ENCODE assay signal across 17 cellular contexts in genomic region chr19:38687837-38688378, GRCh38. TPM values are rescaled to one million over a fixed set of nuclear protein-coding genes. Genes with fewer than 3 reads are reported as not detected.
DNase-seq lines count a peak whose midpoint lies in the region; ATAC-seq, FAIRE-seq and TF ChIP-seq lines count a peak whose summit lies in the region.
"Had no signal": no experiment of that assay in that cellular context is flagged by ENCODE, and none has a peak within 500 bp of the region (broad histone marks: within the 10 kb centered on the region; RNA-seq: fewer than 3 reads in every experiment).

No MANE protein-coding gene starts in this region.

- BruUV-seq in IMR-90 (replicated peaks; lab: Mats Ljungman, UMichigan) (no TSS peak), K562 (replicated peaks; lab: Mats Ljungman, UMichigan) (no TSS peak), OCI-LY7 (replicated peaks; lab: Mats Ljungman, UMichigan) (no TSS peak)

- H3K4me2 ChIP-seq in IMR-90 (ENCODE audit: low read depth, low read length) = no peak overlapping the region
- H3K4me2 ChIP-seq in K562 (ENCODE audit: insufficient read depth, low read length) = no peak overlapping the region; the same call in 1 of the 2 replicates
- no peak overlapping the region for H3K4me2 ChIP-seq in mesenchymal stem cell (ENCODE audit: low read length, poor library complexity, severe bottlenecking)
- H3K4me2 ChIP-seq in OCI-LY7 (ENCODE audit: low read length) = no peak overlapping the region

- H3K79me2 ChIP-seq in K562 (ENCODE audit: control insufficient read depth, insufficient read depth, low read length) = peaks cover 98% of the 10 kb centered on the region
- H3K79me2 ChIP-seq in OCI-LY7 (ENCODE audit: insufficient read depth, low read depth, low read length) = peaks cover 22% of the 10 kb centered on the region; the same call in 1 of the 2 replicates

- H2AK5ac ChIP-seq in IMR-90 (ENCODE audit: low read depth, low read length) (peak overlapping the region; percentile 20; the same call in 1 of the 2 replicates), mesenchymal stem cell (ENCODE audit: low read length, severe bottlenecking) (no peak overlapping the region)

- DNase-seq in IMR-90 (no peak), K562 (ENCODE audit: extremely low read depth in 1 of 4, low spot score in 3 of 4) (no peak), mesenchymal stem cell (no peak), thyroid gland (no peak), COR-L47 (lab: John Stamatoyannopoulos, UW) (no peak), RCC 7860 (ENCODE audit: low spot score) (no peak), OCI-LY7 (ENCODE audit: low spot score) (no peak)
- DNase-seq: activated T-cell treated with anti-CD3 and anti-CD28 coated beads, Interleukin-2, amount 50 U/mL, for 1 hour; anterior cingulate cortex; DMS 273 treated with DMSO at 0.1 percent for 48 hours; effector CD8-positive, alpha-beta T cell; NCI-H2081; NCI-H82; stimulated activated naive B cell treated with anti-CD40 and anti-IgM and Interleukin-4, amounts not matched to agents 10 μg/mL and 1 μg/mL and 100 μg/mL, for 72 hours had no signal

- H3K9me2 ChIP-seq in OCI-LY7 (ENCODE audit: insufficient read depth, low read length) = no peaks in the 10 kb centered on the region

- H3K18ac ChIP-seq in IMR-90 (ENCODE audit: low read depth, low read length) (no peak overlapping the region), mesenchymal stem cell (ENCODE audit: low read depth in 1 of 2, low read length in 2 of 2) (no peak overlapping the region)

- no peak overlapping the region for H2BK120ac ChIP-seq in IMR-90 (ENCODE audit: low read depth, low read length)
- H2BK120ac ChIP-seq in mesenchymal stem cell (ENCODE audit: low read depth, low read length) = no peak overlapping the region

- H2BK15ac ChIP-seq in IMR-90 (ENCODE audit: low read depth, low read length) (no peak overlapping the region), mesenchymal stem cell (ENCODE audit: low read depth, poor library complexity, severe bottlenecking) (no peak overlapping the region)

- no peak for TF ChIP-seq CTCF in IMR-90 (conservative IDR thresholded peaks at IDR 0.05; ENCODE audit: low read depth, low read length)
- no peak for TF ChIP-seq CTCF in K562 (IDR thresholded peaks at IDR 0.05 in 2 of 3, conservative IDR thresholded peaks at IDR 0.05 in 1 of 3; ENCODE audit: insufficient read depth in 2 of 3, low read depth in 1 of 3, low read length in 3 of 3)
- no peak for TF ChIP-seq CTCF in thyroid gland (IDR thresholded peaks at IDR 0.05)
- no peak for TF ChIP-seq CTCF in OCI-LY7 (conservative IDR thresholded peaks at IDR 0.05; ENCODE audit: low read length)

- TF ChIP-seq RAD21 in IMR-90 (IDR thresholded peaks at IDR 0.05; ENCODE audit: low read length) (no peak), K562 (CRISPR knock-in tag; conservative IDR thresholded peaks at IDR 0.05 in 1 of 2, IDR thresholded peaks at IDR 0.05 in 1 of 2) (no peak)

- H4K8ac ChIP-seq in IMR-90 (ENCODE audit: low read depth in 2 of 2, low read length in 2 of 2) = no peak overlapping the region
- no peak overlapping the region for H4K8ac ChIP-seq in mesenchymal stem cell (ENCODE audit: low read length)

- intact Hi-C loops in IMR-90 (cut with micrococcal nuclease) (loop anchor here (5.0 kb wide), 1 partner anchor 36 kb away; no protein-coding TSS in a partner anchor), K562 (cut with micrococcal nuclease) (loop anchor here (5.0 kb wide), 1 partner anchor 36 kb away; no protein-coding TSS in a partner anchor), thyroid gland (cut with DNase I) (loop anchor here (5.0 kb wide), 1 partner anchor 36 kb away; no protein-coding TSS in a partner anchor), OCI-LY7 (cut with micrococcal nuclease; ENCODE audit: unreplicated experiment) (no loop called here)

- POLR2A ChIA-PET in IMR-90 (lab: Charles Lee; ENCODE audit: unreplicated experiment) (no interaction called here), K562 (lab: Yijun Ruan, JAX) (no interaction called here), OCI-LY7 (lab: Charles Lee) (no interaction called here)

- H3K56ac ChIP-seq in IMR-90 (ENCODE audit: extremely low read depth, insufficient read depth, low read length) = no peak overlapping the region

- no peak overlapping the region for H4K5ac ChIP-seq in IMR-90 (ENCODE audit: low read depth, low read length)

- H3K27me3 ChIP-seq in IMR-90 (ENCODE audit: control insufficient read depth, insufficient read depth, low read length) (no peaks in the 10 kb centered on the region), K562 (ENCODE audit: control insufficient read depth in 2 of 2, insufficient read depth in 2 of 2, low read length in 2 of 2) (no peaks in the 10 kb centered on the region), mesenchymal stem cell (ENCODE audit: control insufficient read depth in 1 of 2, insufficient read depth in 1 of 2, low read length in 2 of 2) (no peaks in the 10 kb centered on the region), thyroid gland (no peaks in the 10 kb centered on the region)

- ATAC-seq in IMR-90 (ENCODE audit: low read depth) (no peak), K562 (no peak)

- H3K4me1 ChIP-seq in IMR-90 (ENCODE audit: control insufficient read depth, insufficient read depth, low read length) (peaks cover 45% of the 10 kb centered on the region), K562 (replicated peaks in 1 of 2; ENCODE audit: control insufficient read depth in 2 of 2, insufficient read depth in 2 of 2, low read length in 2 of 2) (peaks cover 68 to 69% of the 10 kb centered on the region in 2 experiments), mesenchymal stem cell (ENCODE audit: control insufficient read depth, insufficient read depth, low read depth, low read length) (peaks cover 51% of the 10 kb centered on the region), thyroid gland (peaks cover 59 to 77% of the 10 kb centered on the region in 2 donors), OCI-LY7 (ENCODE audit: insufficient read depth, low read length, poor library complexity, severe bottlenecking) (peaks cover 15% of the 10 kb centered on the region)

- H2BK5ac ChIP-seq in IMR-90 (ENCODE audit: low read depth, low read length, poor library complexity, severe bottlenecking) (peak overlapping the region; percentile 10), mesenchymal stem cell (ENCODE audit: low read depth, low read length, poor library complexity, severe bottlenecking) (no peak overlapping the region)

- WGBS in IMR-90 (ENCODE audit: extremely low coverage in 2 of 2, insufficient read length in 1 of 2), 2 experiments = no CpG with 5 or more reads among the region's 7 CpGs
- 72% methylated on average over 7 of the region's 7 CpGs for WGBS in K562 (ENCODE audit: insufficient coverage, low coverage, missing lambda C conversion rate)
- WGBS in mesenchymal stem cell = 100% methylated on average over 5 of the region's 7 CpGs
- 93 to 95% methylated on average over 7 of the region's 7 CpGs for WGBS in thyroid gland, 2 donors

- H2BK12ac ChIP-seq in mesenchymal stem cell (ENCODE audit: low read length in 2 of 2) = no peak overlapping the region

- H3K4me3 ChIP-seq in IMR-90 (ENCODE audit: insufficient read depth, low read depth, low read length) = no peak overlapping the region
- no peak overlapping the region for H3K4me3 ChIP-seq in K562
- no peak overlapping the region for H3K4me3 ChIP-seq in mesenchymal stem cell (ENCODE audit: insufficient read depth in 1 of 2, low read depth in 1 of 2, low read length in 2 of 2)
- no peak overlapping the region for H3K4me3 ChIP-seq in thyroid gland (replicated peaks in 1 of 3)
- H3K4me3 ChIP-seq in OCI-LY7 (ENCODE audit: low read depth, low read length, poor library complexity, severe bottlenecking) = no peak overlapping the region
- H3K4me3 ChIP-seq: prostate gland, SK-N-MC had no signal

- in situ Hi-C loops in IMR-90 (cut with MboI; ENCODE audit: low sequenced_read_pairs) (no loop called here), K562 (cut with MboI) (no loop called here)

- TF ChIP-seq EP300 in K562 (IDR thresholded peaks at IDR 0.05; ENCODE audit: low read length) = no peak

- peaks cover 30% of the 10 kb centered on the region for H4K20me1 ChIP-seq in IMR-90 (ENCODE audit: insufficient read depth, low read length)
- H4K20me1 ChIP-seq in K562 (replicated peaks; ENCODE audit: control insufficient read depth, insufficient read depth, low read length) = peaks cover 21% of the 10 kb centered on the region
- H4K20me1 ChIP-seq in OCI-LY7 (ENCODE audit: insufficient read depth, low read length) = 0 out of 2 replicates have a peak, but pooled peaks cover 5% of the 10 kb centered on the region

- peaks cover 7% of the 10 kb centered on the region for H3K36me3 ChIP-seq in IMR-90 (ENCODE audit: control insufficient read depth, insufficient read depth, low read length)
- peaks cover 58% of the 10 kb centered on the region for H3K36me3 ChIP-seq in K562 (ENCODE audit: control insufficient read depth, insufficient read depth, low read length)
- H3K36me3 ChIP-seq in mesenchymal stem cell (ENCODE audit: control insufficient read depth in 1 of 2, insufficient read depth in 2 of 2, low read depth in 1 of 2, low read length in 2 of 2) = peaks cover 10% of the 10 kb centered on the region in 2 experiments
- H3K36me3 ChIP-seq in thyroid gland = no peaks in the 10 kb centered on the region
- no peaks in the 10 kb centered on the region; the same call in 1 of the 2 replicates for H3K36me3 ChIP-seq in OCI-LY7 (ENCODE audit: insufficient read depth, low read length)
- H3K36me3 ChIP-seq: prostate gland had no signal

- peaks cover 29% of the 10 kb centered on the region for H3K9me1 ChIP-seq in IMR-90 (ENCODE audit: insufficient read depth, low read length)
- no peaks in the 10 kb centered on the region for H3K9me1 ChIP-seq in K562 (ENCODE audit: control insufficient read depth, insufficient read depth, low read length)

- H3K9ac ChIP-seq in IMR-90 (ENCODE audit: low read depth, low read length) = no peak overlapping the region
- no peak overlapping the region for H3K9ac ChIP-seq in K562 (ENCODE audit: insufficient read depth in 1 of 2, low read depth in 2 of 2, low read length in 2 of 2)
- no peak overlapping the region for H3K9ac ChIP-seq in mesenchymal stem cell (ENCODE audit: low read length)

- H3K23ac ChIP-seq in IMR-90 (ENCODE audit: low read depth, low read length) = peak overlapping the region; percentile 48; the same call in 1 of the 2 replicates
- H3K23ac ChIP-seq in mesenchymal stem cell (ENCODE audit: low read length in 2 of 2) = no peak overlapping the region

- peak overlapping the region; percentile 20; the same call in 1 of the 2 replicates for H3K4ac ChIP-seq in IMR-90 (ENCODE audit: low read depth, low read length)
- H3K4ac ChIP-seq in mesenchymal stem cell (ENCODE audit: low read depth in 1 of 2, low read length in 2 of 2) = no peak overlapping the region

- no peak for FAIRE-seq in K562 (lab: Jason Lieb, UNC)
- FAIRE-seq in RCC 7860 (lab: Jason Lieb, UNC) = no peak

- no peaks in the 10 kb centered on the region for H3K9me3 ChIP-seq in IMR-90 (ENCODE audit: control insufficient read depth, insufficient read depth, low read length)
- peaks cover under 1% of the 10 kb centered on the region; the same call in 1 of the 2 replicates for H3K9me3 ChIP-seq in K562 (replicated peaks; ENCODE audit: control insufficient read depth, insufficient read depth, low read depth, low read length)
- no peaks in the 10 kb centered on the region for H3K9me3 ChIP-seq in mesenchymal stem cell (ENCODE audit: control insufficient read depth, low read length)
- H3K9me3 ChIP-seq in thyroid gland = no peaks in the 10 kb centered on the region
- H3K9me3 ChIP-seq in OCI-LY7 (ENCODE audit: low read length) = no peaks in the 10 kb centered on the region
- H3K9me3 ChIP-seq: prostate gland had no signal

- H4K91ac ChIP-seq in IMR-90 (ENCODE audit: insufficient read depth, low read depth, low read length) (no peak overlapping the region), mesenchymal stem cell (ENCODE audit: low read length) (no peak overlapping the region)

- H3K79me1 ChIP-seq in IMR-90 (ENCODE audit: low read depth in 1 of 2, low read length in 2 of 2) = peaks cover 3 to 86% of the 10 kb centered on the region in 2 experiments
- no peaks in the 10 kb centered on the region for H3K79me1 ChIP-seq in mesenchymal stem cell (replicated peaks; ENCODE audit: low read length, poor library complexity, severe bottlenecking)

- H2BK20ac ChIP-seq in IMR-90 (ENCODE audit: low read depth, low read length) = no peak overlapping the region

- CTCF ChIA-PET in IMR-90 (lab: Yijun Ruan, JAX) = interaction anchor here (1.0 kb wide), 1 partner anchor 82 kb away, joined by 3 read pairs; no protein-coding TSS in a partner anchor
- CTCF ChIA-PET in K562 (lab: Yijun Ruan, JAX; ENCODE audit: low intra/inter-chr PET ratio) = no interaction called here
- CTCF ChIA-PET in OCI-LY7 (lab: Charles Lee; ENCODE audit: unreplicated experiment) = no interaction called here

- H2AFZ ChIP-seq in IMR-90 (replicated peaks; ENCODE audit: low read length, poor library complexity) (no peak overlapping the region), K562 (ENCODE audit: low read depth, low read length) (no peak overlapping the region), mesenchymal stem cell (ENCODE audit: low read depth, low read length) (no peak overlapping the region), OCI-LY7 (ENCODE audit: low read length) (no peak overlapping the region)

- dilution Hi-C loops in IMR-90 (cut with HindIII; ENCODE audit: low sequenced_read_pairs, unreplicated experiment) = no loop called here

- H3K14ac ChIP-seq in IMR-90 (replicated peaks; ENCODE audit: low read depth, low read length) = no peak overlapping the region
- H3K14ac ChIP-seq in mesenchymal stem cell (ENCODE audit: low read length in 2 of 2) = no peak overlapping the region

- H2AK9ac ChIP-seq in IMR-90 (replicated peaks; ENCODE audit: low read depth, low read length, poor library complexity) = no peak overlapping the region

- H3K27ac ChIP-seq in IMR-90 (ENCODE audit: insufficient read depth, low read length) = no peak overlapping the region
- peak overlapping the region; percentile 21; the same call in 2 of the 3 replicates for H3K27ac ChIP-seq in K562 (ENCODE audit: extremely low read depth, low read depth, low read length)
- peak overlapping the region; percentile 27 for H3K27ac ChIP-seq in mesenchymal stem cell (ENCODE audit: low read length, poor library complexity, severe bottlenecking)
- peak overlapping the region; percentile 23 to 100 (median 98) for H3K27ac ChIP-seq in thyroid gland
- no peak overlapping the region for H3K27ac ChIP-seq in OCI-LY7 (ENCODE audit: low read depth, low read length, poor library complexity, severe bottlenecking)
- H3K27ac ChIP-seq: SK-N-MC had no signal

- no peak for TF ChIP-seq POLR2A in IMR-90 (IDR thresholded peaks at IDR 0.05; ENCODE audit: low read depth, low read length)
- no peak for TF ChIP-seq POLR2A in K562 (conservative IDR thresholded peaks at IDR 0.05)
- no peak for TF ChIP-seq POLR2A in thyroid gland (IDR thresholded peaks at IDR 0.05)

RNA-seq across cellular contexts. Expression of gene ACTN4, which starts 40.5 kb away (rescaled TPM):
- total RNA-seq in IMR-90 (2012; rRNA removed) (614 and 659 TPM in 2 replicates), K562 (2014; rRNA removed) (159 and 202 TPM in 2 replicates), K562 (2014; rRNA removed; fragmentation: Illumina TruSeq; extraction: Trizol) (67.2 and 80.0 TPM in 2 replicates), K562 (2015; rRNA removed; fragmentation: Illumina TruSeq; extraction: Trizol) (58.2 and 67.4 TPM in 2 replicates), K562 (2021) (362 and 385 TPM in 2 replicates), thyroid gland (100 to 1,000 TPM; 191 to 479 (median 365) TPM), OCI-LY7 (2022) (147 and 178 TPM in 2 replicates)
- polyA plus RNA-seq in IMR-90 (2012; rRNA removed) (497 and 541 TPM in 2 replicates), K562 (2011; rRNA removed) (130 and 299 TPM in 2 replicates), K562 (2014; fragmentation: Illumina TruSeq; extraction: Trizol) (149 and 163 TPM in 2 replicates), K562 (2014; fragmentation: Nextera tagmentation; extraction: Ambion mirVana) (1 to 10 TPM; 3.1 to 8.4 TPM), K562 (2014; rRNA removed) (115 and 125 TPM in 2 replicates)
- polyA plus RNA-seq in IMR-90 (2012; cell fraction: cytosol; rRNA removed) = 291 and 549 TPM in 2 replicates
- 608 and 1,383 TPM in 2 replicates for polyA plus RNA-seq in IMR-90 (2012; cell fraction: nucleus; rRNA removed; ENCODE audit: low replicate concordance)
- total RNA-seq in K562 (2011; cell fraction: chromatin; rRNA removed; ENCODE audit: low replicate concordance) = 168 and 288 TPM in 2 replicates
- total RNA-seq in K562 (2011; cell fraction: nucleolus; rRNA removed) = 79.0 and 102 TPM in 2 replicates
- 99.5 and 155 TPM in 2 replicates for total RNA-seq in K562 (2011; cell fraction: nucleoplasm; rRNA removed)
- 90.1 and 157 TPM in 2 replicates for polyA plus RNA-seq in K562 (2011; cell fraction: cytosol; rRNA removed)
- 395 and 716 TPM in 2 replicates for polyA plus RNA-seq in K562 (2011; cell fraction: nucleus; rRNA removed)
- 444 and 454 TPM in 2 replicates for polyA plus RNA-seq in K562 (2012)
- 140 and 177 TPM in 2 replicates for polyA minus RNA-seq in K562 (2011; rRNA and poly(A)+ RNA removed)
- polyA minus RNA-seq in K562 (2011; cell fraction: cytosol; rRNA and poly(A)+ RNA removed) = 135 and 194 TPM in 2 replicates
- 51.4 and 130 TPM in 2 replicates for polyA minus RNA-seq in K562 (2011; cell fraction: nucleus; rRNA and poly(A)+ RNA removed)
- polyA plus RNA-seq in mesenchymal stem cell (2013, experiment 1 of 2) = 259 TPM
- 250 TPM for polyA plus RNA-seq in mesenchymal stem cell (2013, experiment 2 of 2)
- total RNA-seq in OCI-LY7 (2014; rRNA removed; shearing (Covaris generic)) = 86.8 and 96.9 TPM in 2 replicates

RNA-seq across cellular contexts. Expression of gene CAPN12, which starts 56.4 kb away (rescaled TPM):
- total RNA-seq in IMR-90 (2012; rRNA removed) (0.18 TPM in 1 of 2 replicates, not detected in the other), K562 (2014; rRNA removed) (1.6 and 3.1 TPM in 2 replicates), K562 (2014; rRNA removed; fragmentation: Illumina TruSeq; extraction: Trizol) (0.89 and 1.2 TPM in 2 replicates), K562 (2015; rRNA removed; fragmentation: Illumina TruSeq; extraction: Trizol) (0.83 and 0.87 TPM in 2 replicates), K562 (2021) (3.7 and 4.8 TPM in 2 replicates), thyroid gland (1 to 10 TPM in 2 of 4 donors, not detected in 2; 1.6 to 2.0 TPM), OCI-LY7 (2022) (2.6 and 3.7 TPM in 2 replicates)
- polyA plus RNA-seq in IMR-90 (2012; rRNA removed) (0.97 and 0.99 TPM in 2 replicates), K562 (2011; rRNA removed) (6.8 and 14.8 TPM in 2 replicates), K562 (2014; fragmentation: Illumina TruSeq; extraction: Trizol) (3.4 and 4.7 TPM in 2 replicates), K562 (2014; fragmentation: Nextera tagmentation; extraction: Ambion mirVana) (1 to 10 TPM in 1 of 2 experiments, under 1 TPM in 1; 0.84 to 1.0 TPM), K562 (2014; rRNA removed) (5.6 and 7.0 TPM in 2 replicates)
- polyA plus RNA-seq in IMR-90 (2012; cell fraction: cytosol; rRNA removed) = 0.27 and 0.67 TPM in 2 replicates
- polyA plus RNA-seq in IMR-90 (2012; cell fraction: nucleus; rRNA removed; ENCODE audit: low replicate concordance) = 8.4 and 12.7 TPM in 2 replicates
- 21.8 and 34.6 TPM in 2 replicates for total RNA-seq in K562 (2011; cell fraction: chromatin; rRNA removed; ENCODE audit: low replicate concordance)
- total RNA-seq in K562 (2011; cell fraction: nucleolus; rRNA removed) = 22.1 and 24.8 TPM in 2 replicates
- 16.0 and 28.2 TPM in 2 replicates for total RNA-seq in K562 (2011; cell fraction: nucleoplasm; rRNA removed)
- 11.9 and 13.7 TPM in 2 replicates for polyA plus RNA-seq in K562 (2011; cell fraction: cytosol; rRNA removed)
- polyA plus RNA-seq in K562 (2011; cell fraction: nucleus; rRNA removed) = 61.9 and 73.0 TPM in 2 replicates
- polyA plus RNA-seq in K562 (2012) = 2.9 and 8.2 TPM in 2 replicates
- polyA minus RNA-seq in K562 (2011; rRNA and poly(A)+ RNA removed) = 1.2 and 1.3 TPM in 2 replicates
- polyA minus RNA-seq in K562 (2011; cell fraction: cytosol; rRNA and poly(A)+ RNA removed) = 2.8 and 4.4 TPM in 2 replicates
- 5.1 and 7.3 TPM in 2 replicates for polyA minus RNA-seq in K562 (2011; cell fraction: nucleus; rRNA and poly(A)+ RNA removed)
- 1.6 TPM for polyA plus RNA-seq in mesenchymal stem cell (2013, experiment 1 of 2)
- 1.5 TPM for polyA plus RNA-seq in mesenchymal stem cell (2013, experiment 2 of 2)
- 1.2 and 2.9 TPM in 2 replicates for total RNA-seq in OCI-LY7 (2014; rRNA removed; shearing (Covaris generic))
- total RNA-seq: LHCN-M2 had no signal

Comparison
In these comparisons a context has a peak if more than half of its experiments do, and no peak if none do; other contexts are left out.
1. H3K27ac ChIP-seq: peak in K562 (single experiment), mesenchymal stem cell (single experiment) and thyroid gland (3 of 3); none in IMR-90 (single experiment) and OCI-LY7 (single experiment).